38 cellular contexts compared by ENCODE assay signal in the genomic region with DNA sequence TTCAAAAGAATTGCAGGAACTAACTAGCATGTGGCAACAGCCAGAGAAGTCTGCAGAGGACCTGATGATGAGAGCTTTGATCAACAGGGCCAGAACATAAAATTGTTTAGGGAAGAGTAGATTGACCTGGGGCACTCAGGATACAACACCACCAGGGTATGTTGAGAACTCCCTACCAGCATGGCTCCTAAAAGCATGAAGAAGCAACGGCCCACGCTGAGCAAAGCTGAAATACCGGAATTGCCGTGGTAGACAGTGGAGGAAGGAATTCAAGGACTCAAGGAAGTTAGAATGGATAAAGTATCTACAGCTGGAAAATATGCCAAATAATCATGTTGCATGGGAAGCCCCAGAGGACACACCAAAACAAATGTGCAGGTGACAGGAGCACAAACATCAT.
"Had no signal": no experiment of that assay in that cellular context is flagged by ENCODE, and none has a peak within 500 bp of the region (broad histone marks: within the 10 kb centered on the region; RNA-seq: fewer than 3 reads in every experiment).

No MANE protein-coding gene starts in this region.

- H3K9me3 ChIP-seq: adrenal gland, ascending aorta, body of pancreas, breast epithelium had no signal

- ATAC-seq: activated naive CD4-positive, alpha-beta T cell treated with anti-CD3 and anti-CD28 coated beads, Interleukin-2, amount 50 U/mL, for 72 hours; activated naive CD8-positive, alpha-beta T cell treated with anti-CD3 and anti-CD28 coated beads, Interleukin-2, amount 50 U/mL, for 24 hours; activated T-cell treated with anti-CD3 and anti-CD28 coated beads, Interleukin-2, amount 50 U/mL, for 4 hours; activated T-cell treated with anti-CD3 and anti-CD28 coated beads, Interleukin-2, amount 50 U/mL, for 72 hours; activated T-helper 17 cell treated with anti-CD3 and anti-CD28 coated beads, Interleukin-2, amount 50 U/mL, for 72 hours; body of pancreas had no signal

- H3K4me1 Mint-ChIP-seq: activated naive CD4-positive, alpha-beta T cell treated with anti-CD3 and anti-CD28 coated beads, Interleukin-2, amount 10 ng/mL, durations not matched to agents 7 days and 5 days; activated naive CD4-positive, alpha-beta T cell treated with anti-CD3 and anti-CD28 coated beads, Interleukin-2, amount 50 U/mL, for 24 hours; activated naive CD8-positive, alpha-beta T cell treated with anti-CD3 and anti-CD28 coated beads for 36 hours; activated naive CD8-positive, alpha-beta T cell treated with anti-CD3 and anti-CD28 coated beads, Interleukin-2, amount 50 U/mL, for 24 hours; activated T-helper 17 cell treated with anti-CD3 and anti-CD28 coated beads, Interleukin-2, amount 50 U/mL, for 72 hours; brain had no signal

- H3K9me3 Mint-ChIP-seq: activated naive CD4-positive, alpha-beta T cell treated with anti-CD3 and anti-CD28 coated beads for 36 hours; activated naive CD4-positive, alpha-beta T cell treated with anti-CD3 and anti-CD28 coated beads, Interleukin-2, amount 10 ng/mL, durations not matched to agents 7 days and 5 days; activated naive CD4-positive, alpha-beta T cell treated with anti-CD3 and anti-CD28 coated beads, Interleukin-2, amount 50 U/mL, for 24 hours; activated naive CD4-positive, alpha-beta T cell treated with anti-CD3 and anti-CD28 coated beads, Interleukin-2, amount 50 U/mL, for 72 hours; activated naive CD8-positive, alpha-beta T cell treated with anti-CD3 and anti-CD28 coated beads for 36 hours; activated naive CD8-positive, alpha-beta T cell treated with anti-CD3 and anti-CD28 coated beads, Interleukin-2, amount 10 ng/mL, durations not matched to agents 7 days and 5 days; activated naive CD8-positive, alpha-beta T cell treated with anti-CD3 and anti-CD28 coated beads, Interleukin-2, amount 50 U/mL, for 24 hours; activated T-cell treated with anti-CD3 and anti-CD28 coated beads, Interleukin-2, amount 50 U/mL, for 24 hours; activated T-cell treated with anti-CD3 and anti-CD28 coated beads, Interleukin-2, amount 50 U/mL, for 4 hours; activated T-cell treated with anti-CD3 and anti-CD28 coated beads, Interleukin-2, amount 50 U/mL, for 72 hours; activated T-helper 1 cell treated with anti-CD3 and anti-CD28 coated beads, Interleukin-12 subunit alpha, Interleukin-12 subunit beta, Interleukin-2, Interleukin-4 antibody, amounts not matched to agents 30 ng/mL and 10 ng/mL and 1 ng/mL, durations not matched to agents 14 hours and 24 hours and 36 hours; activated T-helper 17 cell treated with anti-CD3 and anti-CD28 coated beads, Interleukin-2, amount 50 U/mL, for 72 hours; activated T-helper 2 cell treated with anti-CD3 and anti-CD28 coated beads, Interferon-gamma antibody, Interleukin-2, Interleukin-4, amounts not matched to agents 10 μg/mL and 5 μg/mL and 100 μg/mL, durations not matched to agents 14 hours and 24 hours and 36 hours; brain; central memory CD8-positive, alpha-beta T cell had no signal

- H3K4me3 ChIP-seq: adrenal gland, ascending aorta, body of pancreas, breast epithelium, cardiac muscle cell had no signal

- H3K27ac ChIP-seq: adrenal gland, ascending aorta, body of pancreas, brain microvascular endothelial cell, breast epithelium, cardiac muscle cell had no signal

- H3K4me1 ChIP-seq: adrenal gland, ascending aorta, body of pancreas, breast epithelium had no signal

- H3K27me3 Mint-ChIP-seq: activated naive CD4-positive, alpha-beta T cell treated with anti-CD3 and anti-CD28 coated beads, Interleukin-2, amount 10 ng/mL, durations not matched to agents 7 days and 5 days; activated naive CD4-positive, alpha-beta T cell treated with anti-CD3 and anti-CD28 coated beads, Interleukin-2, amount 50 U/mL, for 24 hours; activated naive CD8-positive, alpha-beta T cell; activated naive CD8-positive, alpha-beta T cell treated with anti-CD3 and anti-CD28 coated beads for 36 hours; activated naive CD8-positive, alpha-beta T cell treated with anti-CD3 and anti-CD28 coated beads, Interleukin-2, amount 10 ng/mL, durations not matched to agents 7 days and 5 days; activated naive CD8-positive, alpha-beta T cell treated with anti-CD3 and anti-CD28 coated beads, Interleukin-2, amount 50 U/mL, for 24 hours; activated T-cell treated with anti-CD3 and anti-CD28 coated beads, Interleukin-2, amount 50 U/mL, for 24 hours; activated T-helper 17 cell treated with anti-CD3 and anti-CD28 coated beads, Interleukin-2, amount 50 U/mL, for 72 hours; brain; central memory CD8-positive, alpha-beta T cell had no signal

- DNase-seq: activated effector memory CD4-positive, alpha-beta T cell treated with anti-CD3 and anti-CD28 coated beads, Interleukin-2, amount 50 U/mL, for 16 hours; activated effector memory CD4-positive, alpha-beta T cell treated with Interleukin-2 at 50 U/mL for 16 hours; activated gamma-delta T cell; activated gamma-delta T cell treated with Interleukin-2 at 50 U/mL for 16 hours; activated naive CD4-positive, alpha-beta T cell; activated naive CD4-positive, alpha-beta T cell treated with anti-CD3 and anti-CD28 coated beads for 36 hours; activated naive CD4-positive, alpha-beta T cell treated with anti-CD3 and anti-CD28 coated beads, Interleukin-2, amount 10 ng/mL, durations not matched to agents 7 days and 5 days; activated naive CD4-positive, alpha-beta T cell treated with anti-CD3 and anti-CD28 coated beads, Interleukin-2, amount 50 U/mL, for 16 hours; activated naive CD4-positive, alpha-beta T cell treated with Interleukin-2 at 50 U/mL for 16 hours; activated naive CD8-positive, alpha-beta T cell treated with anti-CD3 and anti-CD28 coated beads for 36 hours; activated naive CD8-positive, alpha-beta T cell treated with anti-CD3 and anti-CD28 coated beads, Interleukin-2, amount 10 ng/mL, durations not matched to agents 7 days and 5 days; activated naive CD8-positive, alpha-beta T cell treated with anti-CD3 and anti-CD28 coated beads, Interleukin-2, amount 50 U/mL, for 24 hours; activated T-cell treated with anti-CD3 and anti-CD28 coated beads, Interleukin-2, amount 50 U/mL, for 1 hour; activated T-cell treated with anti-CD3 and anti-CD28 coated beads, Interleukin-2, amount 50 U/mL, for 24 hours; activated T-cell treated with anti-CD3 and anti-CD28 coated beads, Interleukin-2, amount 50 U/mL, for 4 hours; activated T-cell treated with anti-CD3 and anti-CD28 coated beads, Interleukin-2, amount 50 U/mL, for 48 hours; activated T-cell treated with anti-CD3 and anti-CD28 coated beads, Interleukin-2, amount 50 U/mL, for 72 hours; adrenal gland; amniotic stem cell; amygdala; anterior cingulate cortex; aorta; body of pancreas; brain microvascular endothelial cell; caudate nucleus; central memory CD4-positive, alpha-beta T cell; cerebellar nuclear complex had no signal

- H3K27me3 ChIP-seq: adrenal gland, ascending aorta, body of pancreas, brain microvascular endothelial cell, breast epithelium, cardiac muscle cell had no signal

- H3K4me3 Mint-ChIP-seq: activated naive CD4-positive, alpha-beta T cell treated with anti-CD3 and anti-CD28 coated beads for 36 hours; activated naive CD4-positive, alpha-beta T cell treated with anti-CD3 and anti-CD28 coated beads, Interleukin-2, amount 10 ng/mL, durations not matched to agents 7 days and 5 days; activated naive CD4-positive, alpha-beta T cell treated with anti-CD3 and anti-CD28 coated beads, Interleukin-2, amount 50 U/mL, for 24 hours; activated naive CD8-positive, alpha-beta T cell; activated naive CD8-positive, alpha-beta T cell treated with anti-CD3 and anti-CD28 coated beads for 36 hours; activated naive CD8-positive, alpha-beta T cell treated with anti-CD3 and anti-CD28 coated beads, Interleukin-2, amount 10 ng/mL, durations not matched to agents 7 days and 5 days; activated naive CD8-positive, alpha-beta T cell treated with anti-CD3 and anti-CD28 coated beads, Interleukin-2, amount 50 U/mL, for 24 hours; activated T-cell treated with anti-CD3 and anti-CD28 coated beads, Interleukin-2, amount 50 U/mL, for 24 hours; activated T-cell treated with anti-CD3 and anti-CD28 coated beads, Interleukin-2, amount 50 U/mL, for 4 hours; activated T-cell treated with anti-CD3 and anti-CD28 coated beads, Interleukin-2, amount 50 U/mL, for 72 hours; activated T-helper 1 cell treated with anti-CD3 and anti-CD28 coated beads, Interleukin-12 subunit alpha, Interleukin-12 subunit beta, Interleukin-2, Interleukin-4 antibody, amounts not matched to agents 30 ng/mL and 10 ng/mL and 1 ng/mL, durations not matched to agents 14 hours and 24 hours and 36 hours; activated T-helper 17 cell treated with anti-CD3 and anti-CD28 coated beads, Interleukin-2, amount 50 U/mL, for 72 hours; brain; central memory CD8-positive, alpha-beta T cell had no signal

- H3K27ac Mint-ChIP-seq: activated naive CD4-positive, alpha-beta T cell treated with anti-CD3 and anti-CD28 coated beads for 36 hours; activated naive CD4-positive, alpha-beta T cell treated with anti-CD3 and anti-CD28 coated beads, Interleukin-2, amount 10 ng/mL, durations not matched to agents 7 days and 5 days; activated naive CD4-positive, alpha-beta T cell treated with anti-CD3 and anti-CD28 coated beads, Interleukin-2, amount 50 U/mL, for 24 hours; activated naive CD4-positive, alpha-beta T cell treated with anti-CD3 and anti-CD28 coated beads, Interleukin-2, amount 50 U/mL, for 72 hours; activated naive CD8-positive, alpha-beta T cell; activated naive CD8-positive, alpha-beta T cell treated with anti-CD3 and anti-CD28 coated beads for 36 hours; activated naive CD8-positive, alpha-beta T cell treated with anti-CD3 and anti-CD28 coated beads, Interleukin-2, amount 10 ng/mL, durations not matched to agents 7 days and 5 days; activated naive CD8-positive, alpha-beta T cell treated with anti-CD3 and anti-CD28 coated beads, Interleukin-2, amount 50 U/mL, for 24 hours; activated T-cell treated with anti-CD3 and anti-CD28 coated beads, Interleukin-2, amount 50 U/mL, for 24 hours; activated T-cell treated with anti-CD3 and anti-CD28 coated beads, Interleukin-2, amount 50 U/mL, for 72 hours; activated T-helper 1 cell treated with anti-CD3 and anti-CD28 coated beads, Interleukin-12 subunit alpha, Interleukin-12 subunit beta, Interleukin-2, Interleukin-4 antibody, amounts not matched to agents 30 ng/mL and 10 ng/mL and 1 ng/mL, durations not matched to agents 14 hours and 24 hours and 36 hours; activated T-helper 17 cell treated with anti-CD3 and anti-CD28 coated beads, Interleukin-2, amount 50 U/mL, for 72 hours; activated T-helper 2 cell treated with anti-CD3 and anti-CD28 coated beads, Interferon-gamma antibody, Interleukin-2, Interleukin-4, amounts not matched to agents 10 μg/mL and 5 μg/mL and 100 μg/mL, durations not matched to agents 14 hours and 24 hours and 36 hours; brain had no signal
